14 cellular contexts compared by ENCODE assay signal in the genomic region with DNA sequence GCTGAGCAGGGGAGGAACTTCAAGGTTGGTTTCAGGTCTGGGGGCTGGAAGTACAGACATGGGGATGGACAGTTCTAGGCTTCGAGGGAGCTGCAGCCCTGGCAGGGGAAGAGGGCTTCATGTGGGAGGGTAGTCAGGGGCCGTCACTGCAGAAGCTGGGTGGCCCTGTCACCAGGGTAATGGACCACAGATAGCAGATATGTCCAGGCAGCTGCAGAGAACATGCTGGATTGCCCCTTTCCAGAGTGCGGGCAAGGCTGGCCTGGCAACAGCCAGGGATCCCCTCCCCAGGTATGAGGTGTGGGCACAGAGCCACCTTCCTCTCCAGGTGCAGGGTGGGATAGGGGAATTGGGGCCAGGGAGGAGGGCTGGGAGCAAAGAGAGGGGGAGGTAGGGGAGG.
DNase-seq lines count a peak whose midpoint lies in the region; ATAC-seq and TF ChIP-seq lines count a peak whose summit lies in the region.
"Had no signal": no experiment of that assay in that cellular context is flagged by ENCODE, and none has a peak within 500 bp of the region (broad histone marks: within the 10 kb centered on the region; RNA-seq: fewer than 3 reads in every experiment).

No MANE protein-coding gene starts in this region.

- H3K9me3 ChIP-seq in lower lobe of right lung (no peaks in the 10 kb centered on the region), trophoblast cell (ENCODE audit: insufficient read depth, low read depth, low read length) (no peaks in the 10 kb centered on the region), upper lobe of right lung (no peaks in the 10 kb centered on the region), upper lobe of left lung (no peaks in the 10 kb centered on the region)

- H2BK12ac ChIP-seq in trophoblast cell (ENCODE audit: low read length): peak overlapping the region; percentile 42

- H2BK120ac ChIP-seq in trophoblast cell (ENCODE audit: insufficient read depth, low read length, poor library complexity): no peak overlapping the region

- peak overlapping the region; percentile 7 for H3K18ac ChIP-seq in trophoblast cell (ENCODE audit: low read length)

- no CpG with 5 or more reads among the region's 3 CpGs for WGBS in trophoblast cell (ENCODE audit: extremely low coverage, insufficient coverage, insufficient read length)
- 93 to 98% methylated on average over 3 of the region's 3 CpGs for WGBS in upper lobe of left lung, 2 donors

- no peak overlapping the region for H2AFZ ChIP-seq in trophoblast cell (ENCODE audit: insufficient read depth, low read length, poor library complexity)

- TF ChIP-seq EP300 in upper lobe of left lung (IDR thresholded peaks at IDR 0.05): no peak

- H3K23ac ChIP-seq in trophoblast cell (ENCODE audit: low read length): no peak overlapping the region

- H2BK5ac ChIP-seq in trophoblast cell (ENCODE audit: low read depth, low read length, poor library complexity): no peak overlapping the region

- no peak overlapping the region for H4K91ac ChIP-seq in trophoblast cell (ENCODE audit: low read depth, low read length)

- H3K4me1 ChIP-seq in lower lobe of right lung (peaks cover 17% of the 10 kb centered on the region), trophoblast cell (ENCODE audit: control insufficient read depth in 1 of 2, insufficient read depth in 2 of 2, low read length in 2 of 2) (peaks cover 13 to 34% of the 10 kb centered on the region in 2 experiments), upper lobe of right lung (peaks cover 22% of the 10 kb centered on the region), upper lobe of left lung (peaks cover 7 to 20% (median 12%) of the 10 kb centered on the region in 4 donors)

- no peak for ATAC-seq in lower lobe of right lung
- ATAC-seq in upper lobe of right lung: no peak
- no peak for ATAC-seq in upper lobe of left lung (ENCODE audit: low FRiP score in 2 of 2)
- ATAC-seq in GM21515 (IDR thresholded peaks at IDR 0.05; ENCODE audit: unreplicated experiment): no peak
- no peak for ATAC-seq in GM21423 (IDR thresholded peaks at IDR 0.05; ENCODE audit: unreplicated experiment)

- intact Hi-C loops in lower lobe of right lung (cut with DNase I) (no loop called here), upper lobe of right lung (cut with DNase I) (no loop called here)

- no peak overlapping the region for H3K4ac ChIP-seq in trophoblast cell (ENCODE audit: low read depth, low read length)

- no peaks in the 10 kb centered on the region for H3K79me2 ChIP-seq in trophoblast cell (ENCODE audit: control insufficient read depth, insufficient read depth, low read length, poor library complexity)

- H3K36me3 ChIP-seq in lower lobe of right lung: no peaks in the 10 kb centered on the region
- H3K36me3 ChIP-seq in trophoblast cell (ENCODE audit: control insufficient read depth in 1 of 2, insufficient read depth in 2 of 2, low read length in 2 of 2): no peaks in the 10 kb centered on the region
- no peaks in the 10 kb centered on the region for H3K36me3 ChIP-seq in upper lobe of right lung
- H3K36me3 ChIP-seq in upper lobe of left lung: no peaks in the 10 kb centered on the region

- no peak overlapping the region for H4K8ac ChIP-seq in trophoblast cell (ENCODE audit: low read depth, low read length)

- no peak overlapping the region for H3K27ac ChIP-seq in lower lobe of right lung
- H3K27ac ChIP-seq in trophoblast cell (ENCODE audit: low read depth, low read length): no peak overlapping the region
- no peak overlapping the region for H3K27ac ChIP-seq in upper lobe of right lung
- no peak overlapping the region for H3K27ac ChIP-seq in upper lobe of left lung
- H3K27ac ChIP-seq: 22Rv1 had no signal

- peak overlapping the region; percentile 30 for H3K14ac ChIP-seq in trophoblast cell (ENCODE audit: low read length)

- no peak for TF ChIP-seq POLR2A in upper lobe of left lung (IDR thresholded peaks at IDR 0.05)

- H3K4me3 ChIP-seq in lower lobe of right lung (no peak overlapping the region), trophoblast cell (ENCODE audit: low read depth, low read length) (no peak overlapping the region), upper lobe of right lung (no peak overlapping the region), upper lobe of left lung (no peak overlapping the region)

- peak; percentile 21 for DNase-seq in activated CD8-positive, alpha-beta memory T cell treated with anti-CD3 and anti-CD28 coated beads for 24 hours
- no peak for DNase-seq in activated CD8-positive, alpha-beta memory T cell treated with anti-CD3 and anti-CD28 coated beads, Interleukin-2, amount 50 U/mL, for 4 hours
- peak; percentile 6 for DNase-seq in lower lobe of right lung
- DNase-seq in trophoblast cell: no peak
- peak; percentile 37 for DNase-seq in upper lobe of right lung
- no peak for DNase-seq in upper lobe of left lung
- DNase-seq: CD8-positive, alpha-beta memory T cell; DMS53; GF-D8; HCEC 1CT; HFFc6 had no signal

- H3K4me2 ChIP-seq in trophoblast cell (ENCODE audit: low read length): no peak overlapping the region

- H4K12ac ChIP-seq in trophoblast cell (ENCODE audit: low read depth, low read length): no peak overlapping the region

- peak overlapping the region; percentile 51 for H2AK5ac ChIP-seq in trophoblast cell (ENCODE audit: low read length)

- TF ChIP-seq CTCF in lower lobe of right lung (IDR thresholded peaks at IDR 0.05) (no peak), upper lobe of right lung (IDR thresholded peaks at IDR 0.05) (no peak), upper lobe of left lung (IDR thresholded peaks at IDR 0.05) (no peak)

- H3K79me1 ChIP-seq in trophoblast cell (ENCODE audit: low read length): peaks cover 19% of the 10 kb centered on the region

- no peak overlapping the region for H3K9ac ChIP-seq in trophoblast cell (ENCODE audit: low read length)

- H3K27me3 ChIP-seq in lower lobe of right lung (ENCODE audit: low read depth) (no peaks in the 10 kb centered on the region), trophoblast cell (ENCODE audit: insufficient read depth, low read length) (no peaks in the 10 kb centered on the region), upper lobe of right lung (no peaks in the 10 kb centered on the region), upper lobe of left lung (no peaks in the 10 kb centered on the region)

Comparison
In these comparisons a context has a peak if more than half of its experiments do, and no peak if none do; other contexts are left out.
1. DNase-seq: peak in activated CD8-positive, alpha-beta memory T cell treated with anti-CD3 and anti-CD28 coated beads for 24 hours (single experiment), lower lobe of right lung (single experiment) and upper lobe of right lung (single experiment); none in activated CD8-positive, alpha-beta memory T cell treated with anti-CD3 and anti-CD28 coated beads, Interleukin-2, amount 50 U/mL, for 4 hours (single experiment), trophoblast cell (0 of 2) and upper lobe of left lung (0 of 2).